Comparison of ENCODE assay signal across 1 cellular context in genomic region chr7:116554436-116554835, GRCh38.
TF ChIP-seq lines count a peak whose summit lies in the region.

No MANE protein-coding gene starts in this region.

TF ChIP-seq in IMR-90, 13 proteins besides CTCF, POLR2A, EP300 and RAD21 (continued from another document):
- TF ChIP-seq CEBPB (IDR thresholded peaks at IDR 0.05; ENCODE audit: low read depth, low read length) (0 out of 2 replicates have a peak, but pooled peaks have one; percentile 13), BHLHE40 (IDR thresholded peaks at IDR 0.05; ENCODE audit: low read depth, low read length) (no peak), RCOR1 (IDR thresholded peaks at IDR 0.05; ENCODE audit: insufficient replicate concordance, low read length) (no peak), MXI1 (IDR thresholded peaks at IDR 0.05; ENCODE audit: borderline replicate concordance, low read depth, low read length) (no peak), NFE2L2 (IDR thresholded peaks at IDR 0.05; ENCODE audit: low read depth, low read length) (no peak), USF2 (IDR thresholded peaks at IDR 0.05; ENCODE audit: low read depth, low read length) (no peak)
